ENCODE assay signal across 8 cellular contexts in genomic region chr12:130818381-130819247, GRCh38.
DNase-seq lines count a peak whose midpoint lies in the region; ATAC-seq and TF ChIP-seq lines count a peak whose summit lies in the region.

No MANE protein-coding gene starts in this region.

- H3K27me3 ChIP-seq in iPS-20b (ENCODE audit: insufficient read depth, low read length): no peaks in the 10 kb centered on the region

- ATAC-seq in GM19397 (IDR thresholded peaks at IDR 0.05; ENCODE audit: unreplicated experiment) (peak; percentile 87), HG03521 (IDR thresholded peaks at IDR 0.05; ENCODE audit: unreplicated experiment) (peak; percentile 91)

- H3K4me3 ChIP-seq in astrocyte of the cerebellum (ENCODE audit: low read depth, low read length) (peak overlapping the region; percentile 21), iPS-20b (ENCODE audit: low read length) (peak overlapping the region; percentile 27; the same call in 1 of the 2 replicates)

- DNase-seq in CD1c-positive myeloid dendritic cell (ENCODE audit: extremely low spot score) (peak; percentile 65), T-helper 1 cell (peak; percentile 50 to 74 (median 63)), astrocyte of the cerebellum (ENCODE audit: low read depth) (no peak), OCI-M2 (lab: John Stamatoyannopoulos, UW; ENCODE audit: unreplicated experiment) (no peak)
- peak; percentile 40 to 67 for DNase-seq in stimulated activated CD4-positive, alpha-beta T cell treated with anti-CD3 and anti-CD28 coated beads, Interleukin-12 subunit alpha, Interleukin-12 subunit beta, amount 100 ng/mL, for 24 hours (ENCODE audit: low read depth in 2 of 2)

- H3K9ac ChIP-seq in iPS-20b (ENCODE audit: low read depth, low read length): no peak overlapping the region

- no peaks in the 10 kb centered on the region for H3K9me3 ChIP-seq in iPS-20b (ENCODE audit: insufficient read depth, low read depth, low read length)

- peaks cover 14% of the 10 kb centered on the region; the same call in 1 of the 2 replicates for H3K4me1 ChIP-seq in iPS-20b (ENCODE audit: insufficient read depth, low read length)

- peak; percentile 55 for TF ChIP-seq CTCF in astrocyte of the cerebellum (IDR thresholded peaks at IDR 0.05; ENCODE audit: low read depth, low read length, missing control alignments)

- peaks cover 18% of the 10 kb centered on the region for H3K36me3 ChIP-seq in iPS-20b (ENCODE audit: insufficient read depth, low read depth, low read length)

- H3K27ac ChIP-seq in iPS-20b (ENCODE audit: low read length): no peak overlapping the region

- in situ Hi-C loops in astrocyte of the cerebellum (cut with HindIII; ENCODE audit: low sequenced_read_pairs): no loop called here

Comparison
In these comparisons a context has a peak if more than half of its experiments do, and no peak if none do; other contexts are left out.
1. DNase-seq: peak in CD1c-positive myeloid dendritic cell (single experiment), T-helper 1 cell (5 of 5) and stimulated activated CD4-positive, alpha-beta T cell treated with anti-CD3 and anti-CD28 coated beads, Interleukin-12 subunit alpha, Interleukin-12 subunit beta, amount 100 ng/mL, for 24 hours (2 of 2); none in astrocyte of the cerebellum (single experiment) and OCI-M2 (single experiment).